8 cellular contexts compared by ENCODE assay signal in the genomic region with DNA sequence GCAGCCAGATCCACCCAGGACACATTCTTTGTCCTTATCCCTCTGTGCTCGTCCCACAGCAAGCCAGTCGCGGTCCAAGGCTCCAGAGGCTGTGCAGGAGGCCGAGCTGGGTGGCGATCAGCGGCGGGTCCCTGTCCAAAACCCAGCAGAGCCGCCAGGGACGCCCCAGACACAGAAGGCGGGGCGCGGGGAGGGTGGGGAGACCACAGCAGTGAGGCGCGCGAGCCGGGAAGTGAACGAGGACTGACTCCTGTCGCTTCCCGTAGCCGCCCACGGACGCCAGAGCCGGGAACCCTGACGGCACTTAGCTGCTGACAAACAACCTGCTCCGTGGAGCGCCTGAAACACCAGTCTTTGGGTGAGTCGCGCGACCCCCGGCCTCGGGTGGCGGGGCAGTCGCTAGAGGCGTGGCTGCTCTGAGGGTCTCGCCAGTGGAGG. TPM values are rescaled to one million over a fixed set of nuclear protein-coding genes. Genes with fewer than 3 reads are reported as not detected.
A peak's percentile ranks its signal among the peaks of the same experiment; 100 is the strongest.
DNase-seq lines count a peak whose midpoint lies in the region; ATAC-seq lines count a peak whose summit lies in the region.

A gene (plus strand): TSS at position 279 of the 438 bp plus-strand sequence. CDS start 2,089 bp downstream, outside the sequence.

- in situ Hi-C loops in ACHN (cut with HindIII; ENCODE audit: low pct_ligation_motif_present, low pct_unique_long_range_greater_than_20kb, low sequenced_read_pairs): no loop called here

- H4K8ac ChIP-seq in mesenchymal stem cell (ENCODE audit: low read length): peak within 1 kb of the TSS; percentile 99

- H2AK5ac ChIP-seq in mesenchymal stem cell (ENCODE audit: low read length, severe bottlenecking): no peak within 1 kb of the TSS

- peak within 1 kb of the TSS; percentile 98 for H4K91ac ChIP-seq in mesenchymal stem cell (ENCODE audit: low read length)

- H3K36me3 ChIP-seq in mesenchymal stem cell (ENCODE audit: control insufficient read depth in 1 of 2, insufficient read depth in 2 of 2, low read depth in 1 of 2, low read length in 2 of 2): peaks cover 4 to 19% of the 10 kb centered on the region in 2 experiments

- CTCF ChIA-PET in activated CD8-positive, alpha-beta memory T cell treated with anti-CD3 and anti-CD28 coated beads for 36 hours (lab: Charles Lee): interaction anchor here (0.5 kb wide), 1 partner anchor 31 kb away, joined by 3 read pairs; no protein-coding TSS in a partner anchor

- H3K4me1 ChIP-seq in mesenchymal stem cell (ENCODE audit: control insufficient read depth, insufficient read depth, low read depth, low read length): peaks cover 5% of the 10 kb centered on the region

- H2BK15ac ChIP-seq in mesenchymal stem cell (ENCODE audit: low read depth, poor library complexity, severe bottlenecking): peak within 1 kb of the TSS; percentile 82

- H3K4me2 ChIP-seq in mesenchymal stem cell (ENCODE audit: low read length, poor library complexity, severe bottlenecking): peak within 1 kb of the TSS; percentile 85

- peaks cover 39% of the 10 kb centered on the region for H3K36me3 Mint-ChIP-seq in effector memory CD8-positive, alpha-beta T cell (ENCODE audit: insufficient read depth)

- H3K4me3 Mint-ChIP-seq in effector memory CD8-positive, alpha-beta T cell: peak within 1 kb of the TSS; percentile 95 to 100

- H3K4me1 Mint-ChIP-seq in effector memory CD8-positive, alpha-beta T cell (ENCODE audit: low read depth in 2 of 2): peaks cover 16 to 21% of the 10 kb centered on the region in 2 donors

- H3K27me3 ChIP-seq in mesenchymal stem cell (ENCODE audit: control insufficient read depth in 1 of 2, insufficient read depth in 1 of 2, low read length in 2 of 2): no peaks in the 10 kb centered on the region

- H3K9me3 ChIP-seq in mesenchymal stem cell (ENCODE audit: control insufficient read depth, low read length): no peaks in the 10 kb centered on the region

- peak within 1 kb of the TSS; percentile 71 to 81 for H2BK12ac ChIP-seq in mesenchymal stem cell (ENCODE audit: low read length in 2 of 2)

- H3K79me1 ChIP-seq in mesenchymal stem cell (replicated peaks; ENCODE audit: low read length, poor library complexity, severe bottlenecking): peaks cover 11% of the 10 kb centered on the region

- peak within 1 kb of the TSS in 1 of 2 experiments; percentile 84 for H3K23ac ChIP-seq in mesenchymal stem cell (ENCODE audit: low read length in 2 of 2)

- H3K27ac Mint-ChIP-seq in effector memory CD8-positive, alpha-beta T cell: peak within 1 kb of the TSS; percentile 98 to 99

- WGBS in mesenchymal stem cell: 1% methylated on average over 35 of the region's 35 CpGs

- peak within 1 kb of the TSS; percentile 31 for H2BK5ac ChIP-seq in mesenchymal stem cell (ENCODE audit: low read depth, low read length, poor library complexity, severe bottlenecking)

- H3K18ac ChIP-seq in mesenchymal stem cell (ENCODE audit: low read depth in 1 of 2, low read length in 2 of 2): peak within 1 kb of the TSS; percentile 96

- ATAC-seq in GM18873 (IDR thresholded peaks at IDR 0.05; ENCODE audit: low FRiP score, unreplicated experiment): peak; percentile 32
- peak; percentile 61 for ATAC-seq in HG03135 (IDR thresholded peaks at IDR 0.05; ENCODE audit: unreplicated experiment)
- peak; percentile 83 for ATAC-seq in effector memory CD8-positive, alpha-beta T cell (replicated peaks)

- H3K27me3 Mint-ChIP-seq in effector memory CD8-positive, alpha-beta T cell: no peaks in the 10 kb centered on the region

- H3K9me3 Mint-ChIP-seq in effector memory CD8-positive, alpha-beta T cell: no peaks in the 10 kb centered on the region

- peak within 1 kb of the TSS; percentile 84 to 97 for H3K4ac ChIP-seq in mesenchymal stem cell (ENCODE audit: low read depth in 1 of 2, low read length in 2 of 2)

- peak within 1 kb of the TSS; percentile 23 for H3K27ac ChIP-seq in mesenchymal stem cell (ENCODE audit: low read length, poor library complexity, severe bottlenecking)

- H3K4me3 ChIP-seq in mesenchymal stem cell (ENCODE audit: insufficient read depth in 1 of 2, low read depth in 1 of 2, low read length in 2 of 2): peak within 1 kb of the TSS; percentile 93 to 95

- H2AFZ ChIP-seq in mesenchymal stem cell (ENCODE audit: low read depth, low read length): peak within 1 kb of the TSS; percentile 97

- peak within 1 kb of the TSS; percentile 71 for H2BK120ac ChIP-seq in mesenchymal stem cell (ENCODE audit: low read depth, low read length)

- POLR2A ChIA-PET in activated CD8-positive, alpha-beta memory T cell treated with anti-CD3 and anti-CD28 coated beads for 36 hours (lab: Charles Lee): interaction anchor here (0.6 to 1.2 kb wide), 3 partner anchors 10 to 413 kb away, joined by 3 to 6 read pairs (median 4); no protein-coding TSS in a partner anchor

- DNase-seq in ACHN (peak; percentile 90), NCI-H748 treated with DMSO at 0.1 percent for 48 hours (lab: John Stamatoyannopoulos, UW) (peak; percentile 32), mesenchymal stem cell (peak; percentile 86)
- DNase-seq in effector memory CD8-positive, alpha-beta T cell: peak; percentile 71 to 78 (median 75)
- peak; percentile 64 for DNase-seq in stimulated activated CD8-positive, alpha-beta memory T cell treated with anti-CD3 and anti-CD28 coated beads, Interleukin-12 subunit alpha, Interleukin-12 subunit beta, amount 100 ng/mL, for 24 hours (ENCODE audit: extremely low read depth)

- H3K9ac ChIP-seq in mesenchymal stem cell (ENCODE audit: low read length): peak within 1 kb of the TSS; percentile 91

- peak within 1 kb of the TSS in 1 of 2 experiments; percentile 98 for H3K14ac ChIP-seq in mesenchymal stem cell (ENCODE audit: low read length in 2 of 2)

RNA-seq across cellular contexts. Expression of the gene that starts here (rescaled TPM):
- 10 to 100 TPM; 57.2 to 61.1 TPM for total RNA-seq in activated CD8-positive, alpha-beta memory T cell treated with anti-CD3 and anti-CD28 coated beads for 36 hours
- 48.8 TPM for polyA plus RNA-seq in mesenchymal stem cell (2013, experiment 1 of 2)
- polyA plus RNA-seq in mesenchymal stem cell (2013, experiment 2 of 2): 48.3 TPM

Comparison
In these comparisons a context has a peak if more than half of its experiments do, and no peak if none do; other contexts are left out.
1. Peak in every context shown above with its lines: DNase-seq, ATAC-seq, H3K4me3 ChIP-seq and H3K27ac ChIP-seq.
2. DNase-seq: peak in every context shown above with its lines; median percentile 90 in ACHN; 86 in mesenchymal stem cell; 75 in effector memory CD8-positive, alpha-beta T cell; 64 in stimulated activated CD8-positive, alpha-beta memory T cell treated with anti-CD3 and anti-CD28 coated beads, Interleukin-12 subunit alpha, Interleukin-12 subunit beta, amount 100 ng/mL, for 24 hours; 32 in NCI-H748 treated with DMSO at 0.1 percent for 48 hours.
3. ATAC-seq: peak in every context shown above with its lines; median percentile 83 in effector memory CD8-positive, alpha-beta T cell; 61 in HG03135; 32 in GM18873.